In genomic region chr3:106333911-106334618, GRCh38 we compare ENCODE assay signal across 9 cellular contexts.
DNase-seq lines count a peak whose midpoint lies in the region; TF ChIP-seq lines count a peak whose summit lies in the region.
"Had no signal": no experiment of that assay in that cellular context is flagged by ENCODE, and none has a peak within 500 bp of the region (broad histone marks: within the 10 kb centered on the region; RNA-seq: fewer than 3 reads in every experiment).

No MANE protein-coding gene starts in this region.

- H3K9me3 ChIP-seq in spleen, result no peaks in the 10 kb centered on the region

- 42 to 56% (median 49%) methylated on average over 3 of the region's 3 CpGs for WGBS in spleen, 5 donors

- no peak overlapping the region for H3K27ac ChIP-seq in spleen
- H3K27ac ChIP-seq: 22Rv1 had no signal

- no peaks in the 10 kb centered on the region for H3K36me3 ChIP-seq in spleen

- no peak for TF ChIP-seq POLR2A in spleen (IDR thresholded peaks at IDR 0.05)

- no peak for TF ChIP-seq CTCF in spleen (IDR thresholded peaks at IDR 0.05 in 8 of 11, conservative IDR thresholded peaks at IDR 0.05 in 3 of 11)

- DNase-seq in NCI-H82 (lab: John Stamatoyannopoulos, UW) (peak; percentile 25), NCI-H82 treated with DMSO at 0.1 percent for 48 hours (lab: John Stamatoyannopoulos, UW; ENCODE audit: unreplicated experiment) (no peak), HK-2 (ENCODE audit: unreplicated experiment) (peak; percentile 23), amniotic epithelial cell (ENCODE audit: low read depth) (peak; percentile 74), spleen (no peak), NCI-H774 (lab: John Stamatoyannopoulos, UW) (no peak), NCI-H2081 (lab: John Stamatoyannopoulos, UW) (no peak)
- peak; percentile 46 for DNase-seq in stimulated activated CD4-positive, alpha-beta T cell treated with anti-CD3 and anti-CD28 coated beads, Interleukin-4, amount 100 ng/mL, for 1 hour

- no peaks in the 10 kb centered on the region for H3K27me3 ChIP-seq in spleen (replicated peaks in 1 of 7)

- no peak overlapping the region for H3K4me3 ChIP-seq in spleen

- intact Hi-C loops in spleen (cut with DNase I; ENCODE audit: low total_unique reads), result no loop called here

- peaks cover 0 to 23% (median 5%) of the 10 kb centered on the region in 6 donors for H3K4me1 ChIP-seq in spleen

Comparison
In these comparisons a context has a peak if more than half of its experiments do, and no peak if none do; other contexts are left out.
1. DNase-seq: peak in NCI-H82 (single experiment), HK-2 (single experiment), amniotic epithelial cell (single experiment) and stimulated activated CD4-positive, alpha-beta T cell treated with anti-CD3 and anti-CD28 coated beads, Interleukin-4, amount 100 ng/mL, for 1 hour (single experiment); none in NCI-H82 treated with DMSO at 0.1 percent for 48 hours (single experiment), spleen (single experiment), NCI-H774 (single experiment) and NCI-H2081 (0 of 2).